ENCODE assay signal across 8 cellular contexts in genomic region chr3:188954590-188955208, GRCh38.
DNase-seq lines count a peak whose midpoint lies in the region; TF ChIP-seq lines count a peak whose summit lies in the region.

No MANE protein-coding gene starts in this region.

- 0 out of 2 replicates have a peak overlapping the region, but pooled peaks have one; percentile 13 for H3K27ac ChIP-seq in GM23248

- peak overlapping the region; percentile 17; the same call in 1 of the 2 replicates for H2AFZ ChIP-seq in GM23248

- in situ Hi-C loops in GM23248 (cut with MboI): loop anchor here (5.0 kb wide), 2 partner anchors 188 to 1212 kb away; no protein-coding TSS in a partner anchor
- in situ Hi-C loops in astrocyte of the cerebellum (cut with HindIII; ENCODE audit: low sequenced_read_pairs): loop anchor here (5.0 to 25.0 kb wide), 5 partner anchors 87 to 1212 kb away; partner anchors contain the start of gene LPP

- POLR2A ChIA-PET in BJ (lab: Charles Lee): interaction anchor here (0.6 to 0.9 kb wide), 2 partner anchors 360 to 800 kb away, joined by 3 to 4 read pairs; no protein-coding TSS in a partner anchor

- no peak overlapping the region for H3K4me2 ChIP-seq in GM23248 (ENCODE audit: unreplicated experiment)

- no peak overlapping the region for H3K9ac ChIP-seq in GM23248

- H3F3A ChIP-seq in GM23248 (ENCODE audit: insufficient read depth): peaks cover 13% of the 10 kb centered on the region

- peak; percentile 97 for TF ChIP-seq CTCF in BJ (IDR thresholded peaks at IDR 0.05; ENCODE audit: insufficient read depth, low read depth, low read length)
- TF ChIP-seq CTCF in astrocyte of the cerebellum (IDR thresholded peaks at IDR 0.05; ENCODE audit: low read depth, low read length, missing control alignments): peak; percentile 91

- no peaks in the 10 kb centered on the region for H3K9me3 ChIP-seq in GM23248 (ENCODE audit: low read depth)

- H3K36me3 ChIP-seq in BJ (ENCODE audit: control insufficient read depth, insufficient read depth, low read length) (no peaks in the 10 kb centered on the region), GM23248 (ENCODE audit: low read depth) (no peaks in the 10 kb centered on the region)

- H3K4me3 ChIP-seq in BJ (ENCODE audit: low read depth, low read length) (no peak overlapping the region), GM23248 (no peak overlapping the region), astrocyte of the cerebellum (ENCODE audit: low read depth, low read length) (no peak overlapping the region)

- H3K4me1 ChIP-seq in GM23248 (ENCODE audit: insufficient read depth): peaks cover 24% of the 10 kb centered on the region

- H3K27me3 ChIP-seq in BJ (ENCODE audit: control insufficient read depth, insufficient read depth, low read length): no peaks in the 10 kb centered on the region
- H3K27me3 ChIP-seq in GM23248 (replicated peaks; ENCODE audit: insufficient read depth): no peaks in the 10 kb centered on the region

- DNase-seq in BJ (ENCODE audit: low read depth) (no peak), GM23248 (peak; percentile 89), NCI-H1930 (lab: John Stamatoyannopoulos, UW) (peak; percentile 46 to 74), T-helper 9 cell (peak; percentile 70), astrocyte of the cerebellum (ENCODE audit: low read depth) (peak; percentile 88), hypothalamus (lab: John Stamatoyannopoulos, UW) (peak in 50 of 51 donors; percentile 10 to 92 (median 71)), smooth muscle cell of the brain vasculature (ENCODE audit: low read depth, low spot score) (peak; percentile 79), GF-D8 (lab: John Stamatoyannopoulos, UW) (no peak)

- H3K79me2 ChIP-seq in GM23248 (ENCODE audit: insufficient read depth): no peaks in the 10 kb centered on the region

- WGBS in GM23248 (ENCODE audit: low coverage in 1 of 2, low lambda C conversion rate in 2 of 2, missing lambda C conversion rate in 2 of 2), 2 experiments: 10 to 16% methylated on average over 3 of the region's 3 CpGs

- CTCF ChIA-PET in BJ (lab: Yijun Ruan, JAX): interaction anchor here (0.6 to 10.4 kb wide), 61 partner anchors 8 to 1276 kb away, joined by 3 to 250 read pairs (median 4); partner anchors contain the start of gene BCL6

- no peaks in the 10 kb centered on the region for H4K20me1 ChIP-seq in GM23248 (ENCODE audit: insufficient read depth)

- H3K9me2 ChIP-seq in GM23248 (ENCODE audit: insufficient read depth): no peaks in the 10 kb centered on the region

Comparison
In these comparisons a context has a peak if more than half of its experiments do, and no peak if none do; other contexts are left out.
1. DNase-seq: peak in GM23248 (single experiment), NCI-H1930 (2 of 2), T-helper 9 cell (single experiment), astrocyte of the cerebellum (single experiment), hypothalamus (50 of 51) and smooth muscle cell of the brain vasculature (single experiment); none in BJ (single experiment) and GF-D8 (single experiment).